2 cellular contexts compared by ENCODE assay signal in the genomic region with DNA sequence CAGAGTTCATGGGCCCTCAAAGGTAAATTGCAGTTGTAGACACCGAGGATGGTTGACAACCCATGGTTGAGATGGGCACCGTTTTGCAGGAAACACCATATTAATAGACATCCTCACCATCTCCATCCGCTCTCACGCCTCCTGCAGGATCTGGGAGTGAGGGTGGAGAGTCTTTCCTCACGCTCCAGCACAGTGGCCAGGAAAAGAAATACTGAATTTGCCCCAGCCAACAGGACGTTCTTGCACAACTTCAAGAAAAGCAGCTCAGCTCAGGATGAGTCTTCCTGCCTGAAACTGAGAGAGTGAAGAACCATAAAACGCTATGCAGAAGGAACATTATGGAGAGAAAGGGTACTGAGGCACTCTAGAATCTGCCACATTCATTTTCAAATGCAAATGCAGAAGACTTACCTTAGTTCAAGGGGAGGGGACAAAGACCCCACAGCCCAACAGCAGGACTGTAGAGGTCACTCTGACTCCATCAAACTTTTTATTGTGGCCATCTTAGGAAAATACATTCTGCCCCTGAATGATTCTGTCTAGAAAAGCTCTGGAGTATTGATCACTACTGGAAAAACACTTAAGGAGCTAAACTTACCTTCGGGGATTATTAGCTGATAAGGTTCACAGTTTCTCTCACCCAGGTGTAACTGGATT.
TF ChIP-seq lines count a peak whose summit lies in the region.

No MANE protein-coding gene starts in this region.

TF ChIP-seq in HCT116, 20 proteins besides CTCF, POLR2A, EP300 and RAD21:
- TF ChIP-seq, protein P1, sequence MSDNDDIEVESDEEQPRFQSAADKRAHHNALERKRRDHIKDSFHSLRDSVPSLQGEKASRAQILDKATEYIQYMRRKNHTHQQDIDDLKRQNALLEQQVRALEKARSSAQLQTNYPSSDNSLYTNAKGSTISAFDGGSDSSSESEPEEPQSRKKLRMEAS (IDR thresholded peaks at IDR 0.05) = no peak
- no peak for TF ChIP-seq REST (IDR thresholded peaks at IDR 0.05; ENCODE audit: low read depth)
- TF ChIP-seq EGR1 (IDR thresholded peaks at IDR 0.05; ENCODE audit: low read depth) = no peak
- TF ChIP-seq CBX3 (IDR thresholded peaks at IDR 0.05; ENCODE audit: low read depth) = no peak
- TF ChIP-seq EZH2 (IDR thresholded peaks at IDR 0.05) = no peak
- TF ChIP-seq TCF7L2 (IDR thresholded peaks at IDR 0.05; ENCODE audit: borderline replicate concordance, extremely low read depth, insufficient read depth, insufficient read length) = no peak
- TF ChIP-seq POLR2AphosphoS5 (IDR thresholded peaks at IDR 0.05; ENCODE audit: low read depth, low read length) = no peak
- TF ChIP-seq SP1 (IDR thresholded peaks at IDR 0.05; ENCODE audit: low read depth) = no peak
- TF ChIP-seq CEBPB (IDR thresholded peaks at IDR 0.05; ENCODE audit: low read depth) = no peak
- TF ChIP-seq JUND (IDR thresholded peaks at IDR 0.05) = no peak
- no peak for TF ChIP-seq ELF1 (IDR thresholded peaks at IDR 0.05; ENCODE audit: borderline replicate concordance, low read depth)
- TF ChIP-seq SRF (IDR thresholded peaks at IDR 0.05; ENCODE audit: low read depth) = no peak
- no peak for TF ChIP-seq FOSL1 (IDR thresholded peaks at IDR 0.05; ENCODE audit: low read depth)
- no peak for TF ChIP-seq EZH2phosphoT487 (IDR thresholded peaks at IDR 0.05; ENCODE audit: borderline replicate concordance)
- no peak for TF ChIP-seq ZFX (IDR thresholded peaks at IDR 0.05)
- no peak for TF ChIP-seq ZBTB33 (IDR thresholded peaks at IDR 0.05; ENCODE audit: extremely low read depth, insufficient replicate concordance, low read length)
- TF ChIP-seq SIN3A (IDR thresholded peaks at IDR 0.05; ENCODE audit: low read depth) = no peak
- TF ChIP-seq ZNF274 (IDR thresholded peaks at IDR 0.05; ENCODE audit: low read depth, low read length) = no peak
- TF ChIP-seq ATF3 (IDR thresholded peaks at IDR 0.05) = no peak
- TF ChIP-seq YY1 (IDR thresholded peaks at IDR 0.05; ENCODE audit: extremely low read depth, insufficient replicate concordance, low read depth, low read length) = no peak

TF ChIP-seq in WTC11, 78 proteins besides CTCF, POLR2A, EP300 and RAD21:
- TF ChIP-seq OVOL2 (CRISPR knock-in tag; IDR thresholded peaks at IDR 0.05; ENCODE audit: borderline replicate concordance) (no peak), E2F5 (CRISPR knock-in tag; IDR thresholded peaks at IDR 0.05) (no peak), PRRX2 (CRISPR knock-in tag; IDR thresholded peaks at IDR 0.05) (no peak), ETV6 (CRISPR knock-in tag; IDR thresholded peaks at IDR 0.05) (no peak), EMX1 (CRISPR knock-in tag; IDR thresholded peaks at IDR 0.05) (no peak), NFE2L1 (CRISPR knock-in tag; IDR thresholded peaks at IDR 0.05) (no peak), NR2C2 (CRISPR knock-in tag; IDR thresholded peaks at IDR 0.05) (no peak), ZNF512 (CRISPR knock-in tag; IDR thresholded peaks at IDR 0.05; ENCODE audit: borderline replicate concordance) (no peak), ZNF317 (CRISPR knock-in tag; IDR thresholded peaks at IDR 0.05; ENCODE audit: borderline replicate concordance, low read depth) (no peak), HMGA2 (CRISPR knock-in tag; IDR thresholded peaks at IDR 0.05) (no peak), SMAD4 (CRISPR knock-in tag; IDR thresholded peaks at IDR 0.05) (no peak), ZNF671 (CRISPR knock-in tag; IDR thresholded peaks at IDR 0.05) (no peak), ATF1 (CRISPR knock-in tag; IDR thresholded peaks at IDR 0.05) (no peak), NFYB (CRISPR knock-in tag; conservative IDR thresholded peaks at IDR 0.05; ENCODE audit: low read depth) (no peak), ZNF425 (CRISPR knock-in tag; conservative IDR thresholded peaks at IDR 0.05) (no peak)
- TF ChIP-seq, protein P2, sequence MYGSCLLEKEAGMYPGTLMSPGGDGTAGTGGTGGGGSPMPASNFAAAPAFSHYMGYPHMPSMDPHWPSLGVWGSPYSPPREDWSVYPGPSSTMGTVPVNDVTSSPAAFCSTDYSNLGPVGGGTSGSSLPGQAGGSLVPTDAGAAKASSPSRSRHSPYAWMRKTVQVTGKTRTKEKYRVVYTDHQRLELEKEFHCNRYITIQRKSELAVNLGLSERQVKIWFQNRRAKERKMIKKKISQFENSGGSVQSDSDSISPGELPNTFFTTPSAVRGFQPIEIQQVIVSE (CRISPR knock-in tag; IDR thresholded peaks at IDR 0.05; ENCODE audit: borderline replicate concordance) = no peak
- TF ChIP-seq, protein P3, sequence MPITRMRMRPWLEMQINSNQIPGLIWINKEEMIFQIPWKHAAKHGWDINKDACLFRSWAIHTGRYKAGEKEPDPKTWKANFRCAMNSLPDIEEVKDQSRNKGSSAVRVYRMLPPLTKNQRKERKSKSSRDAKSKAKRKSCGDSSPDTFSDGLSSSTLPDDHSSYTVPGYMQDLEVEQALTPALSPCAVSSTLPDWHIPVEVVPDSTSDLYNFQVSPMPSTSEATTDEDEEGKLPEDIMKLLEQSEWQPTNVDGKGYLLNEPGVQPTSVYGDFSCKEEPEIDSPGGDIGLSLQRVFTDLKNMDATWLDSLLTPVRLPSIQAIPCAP (CRISPR knock-in tag; IDR thresholded peaks at IDR 0.05) = no peak
- TF ChIP-seq, protein P4, sequence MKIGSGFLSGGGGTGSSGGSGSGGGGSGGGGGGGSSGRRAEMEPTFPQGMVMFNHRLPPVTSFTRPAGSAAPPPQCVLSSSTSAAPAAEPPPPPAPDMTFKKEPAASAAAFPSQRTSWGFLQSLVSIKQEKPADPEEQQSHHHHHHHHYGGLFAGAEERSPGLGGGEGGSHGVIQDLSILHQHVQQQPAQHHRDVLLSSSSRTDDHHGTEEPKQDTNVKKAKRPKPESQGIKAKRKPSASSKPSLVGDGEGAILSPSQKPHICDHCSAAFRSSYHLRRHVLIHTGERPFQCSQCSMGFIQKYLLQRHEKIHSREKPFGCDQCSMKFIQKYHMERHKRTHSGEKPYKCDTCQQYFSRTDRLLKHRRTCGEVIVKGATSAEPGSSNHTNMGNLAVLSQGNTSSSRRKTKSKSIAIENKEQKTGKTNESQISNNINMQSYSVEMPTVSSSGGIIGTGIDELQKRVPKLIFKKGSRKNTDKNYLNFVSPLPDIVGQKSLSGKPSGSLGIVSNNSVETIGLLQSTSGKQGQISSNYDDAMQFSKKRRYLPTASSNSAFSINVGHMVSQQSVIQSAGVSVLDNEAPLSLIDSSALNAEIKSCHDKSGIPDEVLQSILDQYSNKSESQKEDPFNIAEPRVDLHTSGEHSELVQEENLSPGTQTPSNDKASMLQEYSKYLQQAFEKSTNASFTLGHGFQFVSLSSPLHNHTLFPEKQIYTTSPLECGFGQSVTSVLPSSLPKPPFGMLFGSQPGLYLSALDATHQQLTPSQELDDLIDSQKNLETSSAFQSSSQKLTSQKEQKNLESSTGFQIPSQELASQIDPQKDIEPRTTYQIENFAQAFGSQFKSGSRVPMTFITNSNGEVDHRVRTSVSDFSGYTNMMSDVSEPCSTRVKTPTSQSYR (CRISPR knock-in tag; IDR thresholded peaks at IDR 0.05) = no peak
TF ChIP-seq in WTC11: peak in this region for 0.
